Comparison of ENCODE assay signal across 9 cellular contexts in genomic region chr3:114527036-114527644, GRCh38.
DNase-seq lines count a peak whose midpoint lies in the region; ATAC-seq and TF ChIP-seq lines count a peak whose summit lies in the region.
"Had no signal": no experiment of that assay in that cellular context is flagged by ENCODE, and none has a peak within 500 bp of the region (broad histone marks: within the 10 kb centered on the region; RNA-seq: fewer than 3 reads in every experiment).

No MANE protein-coding gene starts in this region.

- H3K27ac Mint-ChIP-seq in stimulated activated naive CD8-positive, alpha-beta T cell treated with anti-CD3 and anti-CD28 coated beads, Interleukin-15, amount 100 ng/mL, for 72 hours = no peak overlapping the region

- H3K9me3 ChIP-seq in Peyer's patch = no peaks in the 10 kb centered on the region

- H3K4me3 Mint-ChIP-seq in stimulated activated naive CD8-positive, alpha-beta T cell treated with anti-CD3 and anti-CD28 coated beads, Interleukin-15, amount 100 ng/mL, for 72 hours = no peak overlapping the region

- peak in 4 of 6 experiments; percentile 27 to 38 (median 30) for TF ChIP-seq CTCF in Peyer's patch (IDR thresholded peaks at IDR 0.05)
- TF ChIP-seq CTCF in foreskin keratinocyte (conservative IDR thresholded peaks at IDR 0.05) = peak; percentile 68

- H3K27ac ChIP-seq in Peyer's patch (no peak overlapping the region), foreskin keratinocyte (no peak overlapping the region)

- ATAC-seq in stimulated activated naive CD8-positive, alpha-beta T cell treated with anti-CD3 and anti-CD28 coated beads, Interleukin-15, Interleukin-2, amounts not matched to agents 100 U/mL and 50 U/mL, for 24 hours = no peak
- ATAC-seq in stimulated activated naive CD8-positive, alpha-beta T cell treated with anti-CD3 and anti-CD28 coated beads, Interleukin-15, amount 100 ng/mL, for 72 hours = no peak
- peak; percentile 74 for ATAC-seq in foreskin keratinocyte
- ATAC-seq in GM18858 (IDR thresholded peaks at IDR 0.05; ENCODE audit: unreplicated experiment) = no peak

- no peaks in the 10 kb centered on the region for H3K4me1 Mint-ChIP-seq in stimulated activated naive CD8-positive, alpha-beta T cell treated with anti-CD3 and anti-CD28 coated beads, Interleukin-15, amount 100 ng/mL, for 72 hours

- DNase-seq in stimulated activated naive CD8-positive, alpha-beta T cell treated with anti-CD3 and anti-CD28 coated beads, Interleukin-15, Interleukin-2, amounts not matched to agents 100 U/mL and 50 U/mL, for 24 hours = peak; percentile 14
- no peak for DNase-seq in stimulated activated naive CD8-positive, alpha-beta T cell treated with anti-CD3 and anti-CD28 coated beads, Interleukin-15, amount 100 ng/mL, for 72 hours
- DNase-seq in Peyer's patch (no peak), foreskin keratinocyte (peak in 1 of 2 donors; percentile 8), NCI-H345 treated with DMSO at 0.1 percent for 48 hours (lab: John Stamatoyannopoulos, UW; ENCODE audit: unreplicated experiment) (no peak), NCI-H1930 (lab: John Stamatoyannopoulos, UW) (no peak), NCI-H1694 (lab: John Stamatoyannopoulos, UW) (no peak)
- DNase-seq: activated T-cell treated with anti-CD3 and anti-CD28 coated beads, Interleukin-2, amount 50 U/mL, for 1 hour had no signal

- no peaks in the 10 kb centered on the region for H3K36me3 ChIP-seq in Peyer's patch

- no peak overlapping the region for H3K4me3 ChIP-seq in Peyer's patch

- H3K27me3 ChIP-seq in Peyer's patch (no peaks in the 10 kb centered on the region), foreskin keratinocyte (no peaks in the 10 kb centered on the region)

- H3K4me1 ChIP-seq in Peyer's patch = no peaks in the 10 kb centered on the region
- no peaks in the 10 kb centered on the region for H3K4me1 ChIP-seq in foreskin keratinocyte

- H3K9me3 Mint-ChIP-seq in stimulated activated naive CD8-positive, alpha-beta T cell treated with anti-CD3 and anti-CD28 coated beads, Interleukin-15, amount 100 ng/mL, for 72 hours = peaks cover 0 to 6% of the 10 kb centered on the region in 2 donors

- no peak for TF ChIP-seq POLR2A in Peyer's patch (IDR thresholded peaks at IDR 0.05)

- no peaks in the 10 kb centered on the region for H3K27me3 Mint-ChIP-seq in stimulated activated naive CD8-positive, alpha-beta T cell treated with anti-CD3 and anti-CD28 coated beads, Interleukin-15, amount 100 ng/mL, for 72 hours
